In the genomic region with DNA sequence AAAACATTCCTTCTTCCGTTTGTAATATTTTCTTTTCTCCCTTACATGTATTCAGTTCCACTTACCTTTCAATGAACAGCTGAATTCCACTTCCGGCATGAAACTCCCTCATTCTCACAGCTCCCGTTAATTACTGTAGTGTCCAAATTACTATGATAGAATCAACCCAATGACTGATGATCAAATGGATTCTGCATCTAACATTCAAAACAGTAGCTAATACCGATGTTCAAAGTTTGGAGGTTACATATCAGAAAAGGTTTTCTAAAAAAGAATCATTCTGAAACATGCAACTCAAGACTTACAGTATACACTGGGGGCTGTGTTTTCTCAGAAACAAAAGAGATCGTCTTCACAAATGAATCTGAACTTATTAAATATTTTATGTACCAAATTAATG, we compare ENCODE assay signal across 22 cellular contexts.
DNase-seq lines count a peak whose midpoint lies in the region; ATAC-seq lines count a peak whose summit lies in the region.
"Had no signal": no experiment of that assay in that cellular context is flagged by ENCODE, and none has a peak within 500 bp of the region (broad histone marks: within the 10 kb centered on the region; RNA-seq: fewer than 3 reads in every experiment).

No MANE protein-coding gene starts in this region.

- CTCF ChIA-PET in activated naive CD4-positive, alpha-beta T cell treated with anti-CD3 and anti-CD28 coated beads for 36 hours (lab: Charles Lee): interaction anchor here (1.5 kb wide), 1 partner anchor 17 kb away, joined by 4 read pairs; no protein-coding TSS in a partner anchor
- CTCF ChIA-PET in T-cell (lab: Charles Lee): interaction anchor here in 1 of 2 donors (0.6 to 1.8 kb wide), 4 partner anchors 9 to 15 kb away, joined by 4 to 6 read pairs (median 4); no protein-coding TSS in a partner anchor

- POLR2A ChIA-PET in T-cell (lab: Charles Lee): interaction anchor here (0.6 to 1.3 kb wide), 4 partner anchors 11 to 71 kb away, joined by 3 to 7 read pairs (median 5); no protein-coding TSS in a partner anchor

- no peaks in the 10 kb centered on the region for H3K27me3 Mint-ChIP-seq in activated naive CD4-positive, alpha-beta T cell treated with anti-CD3 and anti-CD28 coated beads for 36 hours (ENCODE audit: low read depth)
- H3K27me3 Mint-ChIP-seq in T-cell: no peaks in the 10 kb centered on the region
- H3K27me3 Mint-ChIP-seq in activated naive CD8-positive, alpha-beta T cell treated with anti-CD3 and anti-CD28 coated beads for 36 hours: no peaks in the 10 kb centered on the region

- H3K4me3 Mint-ChIP-seq in activated naive CD4-positive, alpha-beta T cell treated with anti-CD3 and anti-CD28 coated beads for 36 hours: no peak overlapping the region
- peak overlapping the region in 2 of 3 donors; percentile 32 to 41 for H3K4me3 Mint-ChIP-seq in T-cell
- no peak overlapping the region for H3K4me3 Mint-ChIP-seq in activated naive CD8-positive, alpha-beta T cell treated with anti-CD3 and anti-CD28 coated beads for 36 hours
- peak overlapping the region; percentile 24 for H3K4me3 Mint-ChIP-seq in stimulated activated effector memory CD8-positive, alpha-beta T cell treated with anti-CD3 and anti-CD28 coated beads, Interleukin-12 subunit alpha, Interleukin-12 subunit beta, amount 100 ng/mL, for 72 hours
- H3K4me3 Mint-ChIP-seq: nephron had no signal

- ATAC-seq in T-cell (replicated peaks in 1 of 4): no peak
- peak; percentile 81 for ATAC-seq in stimulated activated effector memory CD8-positive, alpha-beta T cell treated with anti-CD3 and anti-CD28 coated beads, Interleukin-12 subunit alpha, Interleukin-12 subunit beta, amount 100 ng/mL, for 72 hours
- ATAC-seq in GM19395 (IDR thresholded peaks at IDR 0.05; ENCODE audit: unreplicated experiment): no peak
- ATAC-seq: foreskin keratinocyte, heart left ventricle, upper lobe of right lung had no signal

- no peak for DNase-seq in activated naive CD4-positive, alpha-beta T cell treated with anti-CD3 and anti-CD28 coated beads for 36 hours
- DNase-seq in activated naive CD4-positive, alpha-beta T cell treated with anti-CD3 and anti-CD28 coated beads, Interleukin-2, amount 50 U/mL, for 16 hours: no peak
- no peak for DNase-seq in T-cell
- DNase-seq in activated naive CD8-positive, alpha-beta T cell treated with anti-CD3 and anti-CD28 coated beads for 36 hours: no peak
- DNase-seq in stimulated activated effector memory CD8-positive, alpha-beta T cell treated with anti-CD3 and anti-CD28 coated beads, Interleukin-12 subunit alpha, Interleukin-12 subunit beta, amount 100 ng/mL, for 72 hours (ENCODE audit: low spot score in 2 of 2): no peak
- no peak for DNase-seq in stimulated activated CD4-positive, alpha-beta T cell treated with anti-CD3 and anti-CD28 coated beads, Interleukin-15, amount 100 ng/mL, for 24 hours
- DNase-seq in UCSD-AML1 (lab: John Stamatoyannopoulos, UW; ENCODE audit: unreplicated experiment): no peak
- DNase-seq: activated CD4-positive, alpha-beta T cell treated with anti-CD3 and anti-CD28 coated beads, Interleukin-2, amount 50 U/mL, for 1 hour; caudate nucleus; foreskin keratinocyte; heart left ventricle; midbrain; NCI-H1436; NCI-H446; NCI-H82; ovary; retina; stimulated activated CD4-positive, alpha-beta T cell treated with anti-CD3 and anti-CD28 coated beads, Interleukin-1b, Interleukin-23, amount 100 ng/mL, for 48 hours; substantia nigra; upper lobe of right lung had no signal

- peaks cover 58% of the 10 kb centered on the region for H3K4me1 Mint-ChIP-seq in activated naive CD4-positive, alpha-beta T cell treated with anti-CD3 and anti-CD28 coated beads for 36 hours (ENCODE audit: low read depth)
- H3K4me1 Mint-ChIP-seq in T-cell: peaks cover 61 to 71% (median 63%) of the 10 kb centered on the region in 3 donors
- H3K4me1 Mint-ChIP-seq in activated naive CD8-positive, alpha-beta T cell treated with anti-CD3 and anti-CD28 coated beads for 36 hours: peaks cover 34% of the 10 kb centered on the region
- peaks cover 37% of the 10 kb centered on the region for H3K4me1 Mint-ChIP-seq in stimulated activated effector memory CD8-positive, alpha-beta T cell treated with anti-CD3 and anti-CD28 coated beads, Interleukin-12 subunit alpha, Interleukin-12 subunit beta, amount 100 ng/mL, for 72 hours
- H3K4me1 Mint-ChIP-seq: nephron had no signal

- H3K36me3 Mint-ChIP-seq in activated naive CD4-positive, alpha-beta T cell treated with anti-CD3 and anti-CD28 coated beads for 36 hours (ENCODE audit: low read depth): peaks cover 62% of the 10 kb centered on the region
- peaks cover 64% of the 10 kb centered on the region for H3K36me3 Mint-ChIP-seq in T-cell
- H3K36me3 Mint-ChIP-seq in activated naive CD8-positive, alpha-beta T cell treated with anti-CD3 and anti-CD28 coated beads for 36 hours: peaks cover 71% of the 10 kb centered on the region
- no peaks in the 10 kb centered on the region for H3K36me3 Mint-ChIP-seq in stimulated activated effector memory CD8-positive, alpha-beta T cell treated with anti-CD3 and anti-CD28 coated beads, Interleukin-12 subunit alpha, Interleukin-12 subunit beta, amount 100 ng/mL, for 72 hours

- peak overlapping the region; percentile 70 for H3K27ac Mint-ChIP-seq in activated naive CD4-positive, alpha-beta T cell treated with anti-CD3 and anti-CD28 coated beads for 36 hours
- H3K27ac Mint-ChIP-seq in T-cell: peak overlapping the region; percentile 81 to 92
- peak overlapping the region; percentile 22 for H3K27ac Mint-ChIP-seq in activated naive CD8-positive, alpha-beta T cell treated with anti-CD3 and anti-CD28 coated beads for 36 hours
- peak overlapping the region; percentile 35 for H3K27ac Mint-ChIP-seq in stimulated activated effector memory CD8-positive, alpha-beta T cell treated with anti-CD3 and anti-CD28 coated beads, Interleukin-12 subunit alpha, Interleukin-12 subunit beta, amount 100 ng/mL, for 72 hours
- H3K27ac Mint-ChIP-seq: nephron had no signal

- H3K9me3 Mint-ChIP-seq in activated naive CD4-positive, alpha-beta T cell treated with anti-CD3 and anti-CD28 coated beads for 36 hours: no peaks in the 10 kb centered on the region
- no peaks in the 10 kb centered on the region for H3K9me3 Mint-ChIP-seq in T-cell
- no peaks in the 10 kb centered on the region for H3K9me3 Mint-ChIP-seq in activated naive CD8-positive, alpha-beta T cell treated with anti-CD3 and anti-CD28 coated beads for 36 hours
- no peaks in the 10 kb centered on the region for H3K9me3 Mint-ChIP-seq in stimulated activated effector memory CD8-positive, alpha-beta T cell treated with anti-CD3 and anti-CD28 coated beads, Interleukin-12 subunit alpha, Interleukin-12 subunit beta, amount 100 ng/mL, for 72 hours
- H3K9me3 Mint-ChIP-seq: nephron had no signal

- intact Hi-C loops in activated naive CD4-positive, alpha-beta T cell treated with anti-CD3 and anti-CD28 coated beads for 36 hours (cut with micrococcal nuclease): loop anchor here (1.0 kb wide), 1 partner anchor 9 kb away; no protein-coding TSS in a partner anchor

Comparison
In these comparisons a context has a peak if more than half of its experiments do, and no peak if none do; other contexts are left out.
1. H3K27ac Mint-ChIP-seq: peak in every context shown above with its lines; median percentile 86 in T-cell; 70 in activated naive CD4-positive, alpha-beta T cell treated with anti-CD3 and anti-CD28 coated beads for 36 hours; 35 in stimulated activated effector memory CD8-positive, alpha-beta T cell treated with anti-CD3 and anti-CD28 coated beads, Interleukin-12 subunit alpha, Interleukin-12 subunit beta, amount 100 ng/mL, for 72 hours; 22 in activated naive CD8-positive, alpha-beta T cell treated with anti-CD3 and anti-CD28 coated beads for 36 hours.
2. H3K4me3 Mint-ChIP-seq: peak in T-cell (2 of 3) and stimulated activated effector memory CD8-positive, alpha-beta T cell treated with anti-CD3 and anti-CD28 coated beads, Interleukin-12 subunit alpha, Interleukin-12 subunit beta, amount 100 ng/mL, for 72 hours (single experiment); none in activated naive CD4-positive, alpha-beta T cell treated with anti-CD3 and anti-CD28 coated beads for 36 hours (single experiment) and activated naive CD8-positive, alpha-beta T cell treated with anti-CD3 and anti-CD28 coated beads for 36 hours (single experiment).